In genomic region chr1:15420853-15421465, GRCh38 we compare ENCODE assay signal across 1 cellular context.
TF ChIP-seq lines count a peak whose summit lies in the region.

No MANE protein-coding gene starts in this region.

TF ChIP-seq in SK-N-SH, 30 proteins besides CTCF, POLR2A, EP300 and RAD21:
- no peak for TF ChIP-seq YY1 (IDR thresholded peaks at IDR 0.05; ENCODE audit: low read depth)
- no peak for TF ChIP-seq TAF1 (IDR thresholded peaks at IDR 0.05; ENCODE audit: borderline replicate concordance, low read depth, low read length)
- no peak for TF ChIP-seq ELF1 (IDR thresholded peaks at IDR 0.05)
- TF ChIP-seq, protein P1, sequence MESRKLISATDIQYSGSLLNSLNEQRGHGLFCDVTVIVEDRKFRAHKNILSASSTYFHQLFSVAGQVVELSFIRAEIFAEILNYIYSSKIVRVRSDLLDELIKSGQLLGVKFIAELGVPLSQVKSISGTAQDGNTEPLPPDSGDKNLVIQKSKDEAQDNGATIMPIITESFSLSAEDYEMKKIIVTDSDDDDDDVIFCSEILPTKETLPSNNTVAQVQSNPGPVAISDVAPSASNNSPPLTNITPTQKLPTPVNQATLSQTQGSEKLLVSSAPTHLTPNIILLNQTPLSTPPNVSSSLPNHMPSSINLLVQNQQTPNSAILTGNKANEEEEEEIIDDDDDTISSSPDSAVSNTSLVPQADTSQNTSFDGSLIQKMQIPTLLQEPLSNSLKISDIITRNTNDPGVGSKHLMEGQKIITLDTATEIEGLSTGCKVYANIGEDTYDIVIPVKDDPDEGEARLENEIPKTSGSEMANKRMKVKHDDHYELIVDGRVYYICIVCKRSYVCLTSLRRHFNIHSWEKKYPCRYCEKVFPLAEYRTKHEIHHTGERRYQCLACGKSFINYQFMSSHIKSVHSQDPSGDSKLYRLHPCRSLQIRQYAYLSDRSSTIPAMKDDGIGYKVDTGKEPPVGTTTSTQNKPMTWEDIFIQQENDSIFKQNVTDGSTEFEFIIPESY (IDR thresholded peaks at IDR 0.05; ENCODE audit: borderline replicate concordance, low read depth) = no peak
- no peak for TF ChIP-seq SIN3A (IDR thresholded peaks at IDR 0.05; ENCODE audit: borderline replicate concordance, low read depth, low read length)
- TF ChIP-seq GABPA (IDR thresholded peaks at IDR 0.05; ENCODE audit: low read depth) = no peak
- no peak for TF ChIP-seq USF2 (IDR thresholded peaks at IDR 0.05; ENCODE audit: borderline replicate concordance, low read depth, low read length)
- no peak for TF ChIP-seq USF1 (IDR thresholded peaks at IDR 0.05; ENCODE audit: borderline replicate concordance, low read depth)
- TF ChIP-seq FOXM1 (IDR thresholded peaks at IDR 0.05; ENCODE audit: low read depth) = no peak
- no peak for TF ChIP-seq MXI1 (IDR thresholded peaks at IDR 0.05; ENCODE audit: low read depth, low read length)
TF ChIP-seq in SK-N-SH: peak in this region for 0.
